In the genomic region with DNA sequence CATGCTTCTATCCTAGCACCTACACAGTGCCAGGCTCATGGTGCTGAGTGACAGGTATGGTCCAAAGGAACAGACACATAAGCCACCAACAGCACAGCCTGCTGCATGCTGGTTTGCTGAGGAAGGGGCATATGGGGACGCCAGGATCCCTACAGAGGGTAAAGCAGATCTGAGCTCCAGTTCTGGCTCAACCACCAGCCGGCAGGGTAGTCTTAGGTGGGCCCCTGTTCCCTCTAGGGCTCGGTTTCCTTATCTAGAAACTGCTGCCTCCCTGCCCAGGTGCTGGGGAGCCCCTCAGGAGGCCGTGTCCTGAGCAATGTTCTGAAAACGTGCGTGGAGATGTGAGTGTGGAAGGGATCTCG, we compare ENCODE assay signal across 9 cellular contexts. TPM values are rescaled to one million over a fixed set of nuclear protein-coding genes. Genes with fewer than 3 reads are reported as not detected.
DNase-seq lines count a peak whose midpoint lies in the region; ATAC-seq, FAIRE-seq and TF ChIP-seq lines count a peak whose summit lies in the region.
"Had no signal": no experiment of that assay in that cellular context is flagged by ENCODE, and none has a peak within 500 bp of the region (broad histone marks: within the 10 kb centered on the region; RNA-seq: fewer than 3 reads in every experiment).

No MANE protein-coding gene starts in this region.

- H3F3A ChIP-seq in PC-3 (ENCODE audit: low read length, unreplicated experiment) = no peaks in the 10 kb centered on the region

- no peak; the same call in 2 of the 3 replicates for ATAC-seq in GM12878
- ATAC-seq in lower lobe of right lung = no peak
- no peak for ATAC-seq in HG02884 (IDR thresholded peaks at IDR 0.05; ENCODE audit: unreplicated experiment)
- no peak for ATAC-seq in PC-3
- no peak for ATAC-seq in effector memory CD8-positive, alpha-beta T cell (replicated peaks)

- H3K27ac ChIP-seq in GM12878 (ENCODE audit: control insufficient read depth, insufficient read depth) = no peak overlapping the region
- peak overlapping the region; percentile 78 for H3K27ac ChIP-seq in lower lobe of right lung
- H3K27ac ChIP-seq in substantia nigra (ENCODE audit: low read depth, low read length, poor library complexity, severe bottlenecking) = peak overlapping the region; percentile 97
- no peak overlapping the region for H3K27ac ChIP-seq in PC-3 (ENCODE audit: low read length)

- no peak for TF ChIP-seq POLR2A in GM12878 (IDR thresholded peaks at IDR 0.05; ENCODE audit: low read depth, low read length)

- CTCF ChIA-PET in GM12878 (lab: Yijun Ruan, JAX) = interaction anchor here (1.2 to 5.9 kb wide), 9 partner anchors 14 to 238 kb away, joined by 3 to 23 read pairs (median 4); no protein-coding TSS in a partner anchor
- CTCF ChIA-PET in PC-3 (lab: Charles Lee) = no interaction called here

- H3K27me3 ChIP-seq in GM12878 (replicated peaks in 1 of 2; ENCODE audit: control insufficient read depth in 2 of 2, insufficient read depth in 2 of 2, low read length in 1 of 2) = peaks cover 0 to 1% of the 10 kb centered on the region in 2 experiments; a peak in 2 of 4 replicates
- H3K27me3 ChIP-seq in lower lobe of right lung (ENCODE audit: low read depth) = no peaks in the 10 kb centered on the region
- H3K27me3 ChIP-seq in PC-3 (ENCODE audit: low read length) = no peaks in the 10 kb centered on the region

- H3K9me3 ChIP-seq in GM12878 (replicated peaks; ENCODE audit: control insufficient read depth, insufficient read depth, low read length) (no peaks in the 10 kb centered on the region; the same call in 2 of the 3 replicates), lower lobe of right lung (no peaks in the 10 kb centered on the region), PC-3 (ENCODE audit: low read length) (no peaks in the 10 kb centered on the region)

- H2AFZ ChIP-seq in GM12878 (ENCODE audit: control insufficient read depth, low read depth, low read length) (no peak overlapping the region), PC-3 (ENCODE audit: low read length) (no peak overlapping the region)

- H3K36me3 ChIP-seq in GM12878 (ENCODE audit: control insufficient read depth in 2 of 2, insufficient read depth in 2 of 2, low read length in 1 of 2) (no peaks in the 10 kb centered on the region), lower lobe of right lung (peaks cover 69% of the 10 kb centered on the region), PC-3 (ENCODE audit: low read depth, low read length) (peaks cover 26% of the 10 kb centered on the region)

- TF ChIP-seq EP300 in GM12878 (IDR thresholded peaks at IDR 0.05; ENCODE audit: borderline replicate concordance in 1 of 2, control insufficient read depth in 1 of 2, low read depth in 2 of 2, low read length in 2 of 2) = no peak

- no peaks in the 10 kb centered on the region for H3K36me3 Mint-ChIP-seq in IgD-negative memory B cell
- H3K36me3 Mint-ChIP-seq in effector memory CD8-positive, alpha-beta T cell (ENCODE audit: insufficient read depth) = peaks cover 3% of the 10 kb centered on the region
- no peaks in the 10 kb centered on the region for H3K36me3 Mint-ChIP-seq in T-helper 2 cell treated with Interferon-gamma antibody and Interleukin-4, amounts not matched to agents 5 μg/mL and 100 μg/mL, for 36 hours (ENCODE audit: low read depth)

- H3K27ac Mint-ChIP-seq in IgD-negative memory B cell = peak overlapping the region in 1 of 3 donors; percentile 47
- H3K27ac Mint-ChIP-seq in effector memory CD8-positive, alpha-beta T cell = no peak overlapping the region
- H3K27ac Mint-ChIP-seq in T-helper 2 cell treated with Interferon-gamma antibody and Interleukin-4, amounts not matched to agents 5 μg/mL and 100 μg/mL, for 36 hours = no peak overlapping the region

- TF ChIP-seq RAD21 in GM12878 (IDR thresholded peaks at IDR 0.05; ENCODE audit: insufficient read depth, low read depth, low read length) = no peak

- H3K79me2 ChIP-seq in GM12878 (ENCODE audit: control insufficient read depth, insufficient read depth, low read length) (no peaks in the 10 kb centered on the region), PC-3 (ENCODE audit: low read length) (peaks cover 4% of the 10 kb centered on the region; the same call in 1 of the 2 replicates)

- TF ChIP-seq CTCF in GM12878 (IDR thresholded peaks at IDR 0.05 in 2 of 3, conservative IDR thresholded peaks at IDR 0.05 in 1 of 3; ENCODE audit: control insufficient read depth in 2 of 3, extremely low read depth in 1 of 3, insufficient read depth in 1 of 3, low read depth in 3 of 3, low read length in 3 of 3) (no peak), lower lobe of right lung (IDR thresholded peaks at IDR 0.05) (no peak), PC-3 (conservative IDR thresholded peaks at IDR 0.05; ENCODE audit: low read depth, low read length) (no peak)

- BruUV-seq in GM12878 (replicated peaks; lab: Mats Ljungman, UMichigan) (no TSS peak), PC-3 (replicated peaks; lab: Mats Ljungman, UMichigan) (no TSS peak)

- peak overlapping the region in 3 of 4 donors; percentile 47 to 50 (median 48) for H3K4me3 Mint-ChIP-seq in IgD-negative memory B cell
- peak overlapping the region in 1 of 2 donors; percentile 47 for H3K4me3 Mint-ChIP-seq in effector memory CD8-positive, alpha-beta T cell
- H3K4me3 Mint-ChIP-seq in T-helper 2 cell treated with Interferon-gamma antibody and Interleukin-4, amounts not matched to agents 5 μg/mL and 100 μg/mL, for 36 hours = no peak overlapping the region

- H3K4me2 ChIP-seq in GM12878 (ENCODE audit: control insufficient read depth, insufficient read depth) (peak overlapping the region; percentile 14; the same call in 1 of the 2 replicates), PC-3 (ENCODE audit: low read length) (no peak overlapping the region)

- POLR2A ChIA-PET in GM12878 (lab: Charles Lee) (interaction anchor here (1.0 to 1.3 kb wide), 2 partner anchors 28 to 134 kb away, joined by 3 read pairs; a partner anchor contains a TSS), PC-3 (lab: Charles Lee; ENCODE audit: unreplicated experiment) (no interaction called here)

- no peak overlapping the region for H3K4me3 ChIP-seq in GM12878
- peak overlapping the region; percentile 28 for H3K4me3 ChIP-seq in lower lobe of right lung
- H3K4me3 ChIP-seq in PC-3 (ENCODE audit: low read length) = no peak overlapping the region

- H3K9me3 Mint-ChIP-seq in IgD-negative memory B cell = peaks cover 0 to 1% (median 0%) of the 10 kb centered on the region in 3 donors
- no peaks in the 10 kb centered on the region for H3K9me3 Mint-ChIP-seq in effector memory CD8-positive, alpha-beta T cell
- H3K9me3 Mint-ChIP-seq in T-helper 2 cell treated with Interferon-gamma antibody and Interleukin-4, amounts not matched to agents 5 μg/mL and 100 μg/mL, for 36 hours = no peaks in the 10 kb centered on the region

- intact Hi-C loops in GM12878 (cut with micrococcal nuclease; ENCODE audit: unreplicated experiment) = no loop called here
- intact Hi-C loops in lower lobe of right lung (cut with DNase I) = no loop called here
- intact Hi-C loops in PC-3 (cut with micrococcal nuclease) = loop anchor here (2.0 kb wide), 1 partner anchor 61 kb away; no protein-coding TSS in a partner anchor

- H3K4me1 Mint-ChIP-seq in IgD-negative memory B cell = peaks cover 0 to 14% (median 13%) of the 10 kb centered on the region in 3 donors
- H3K4me1 Mint-ChIP-seq in effector memory CD8-positive, alpha-beta T cell (ENCODE audit: low read depth in 2 of 2) = peaks cover 0 to 4% of the 10 kb centered on the region in 2 donors
- H3K4me1 Mint-ChIP-seq in T-helper 2 cell treated with Interferon-gamma antibody and Interleukin-4, amounts not matched to agents 5 μg/mL and 100 μg/mL, for 36 hours (ENCODE audit: low read depth) = peaks cover 2% of the 10 kb centered on the region

- DNase-seq in GM12878 (ENCODE audit: low read depth, low spot score) (no peak), lower lobe of right lung (no peak), substantia nigra (lab: John Stamatoyannopoulos, UW) (no peak), PC-3 (no peak)
- DNase-seq in effector memory CD8-positive, alpha-beta T cell = no peak
- no peak for DNase-seq in T-helper 2 cell treated with Interferon-gamma antibody and Interleukin-4, amounts not matched to agents 5 μg/mL and 100 μg/mL, for 36 hours (ENCODE audit: low spot score)
- DNase-seq: Karpas-422 had no signal

- RAD21 ChIA-PET in GM12878 (lab: Charles Lee; ENCODE audit: unreplicated experiment) = interaction anchor here (0.7 to 1.6 kb wide), 2 partner anchors 14 to 127 kb away, joined by 3 to 8 read pairs; no protein-coding TSS in a partner anchor

- SMC1A ChIA-PET in GM12878 (lab: Charles Lee; ENCODE audit: uncharacterized antibody, unreplicated experiment) = interaction anchor here (0.9 to 1.0 kb wide), 4 partner anchors 15 to 176 kb away, joined by 3 to 5 read pairs (median 3); no protein-coding TSS in a partner anchor

- peaks cover 44% of the 10 kb centered on the region for H3K27me3 Mint-ChIP-seq in IgD-negative memory B cell
- H3K27me3 Mint-ChIP-seq in effector memory CD8-positive, alpha-beta T cell = peaks cover 49 to 84% of the 10 kb centered on the region in 2 donors
- H3K27me3 Mint-ChIP-seq in T-helper 2 cell treated with Interferon-gamma antibody and Interleukin-4, amounts not matched to agents 5 μg/mL and 100 μg/mL, for 36 hours (ENCODE audit: low read depth) = peaks cover 9% of the 10 kb centered on the region

- no peaks in the 10 kb centered on the region for H3K9me2 ChIP-seq in PC-3 (replicated peaks; ENCODE audit: low read length)

- no peak for FAIRE-seq in GM12878 (lab: Jason Lieb, UNC)

- in situ Hi-C loops in GM12878 (cut with MboI) = no loop called here

- 9% methylated on average over 7 of the region's 7 CpGs for WGBS in GM12878 (ENCODE audit: insufficient coverage, insufficient replicate concordance, low lambda C conversion rate, missing lambda C conversion rate)

- H3K4me1 ChIP-seq in GM12878 (ENCODE audit: control insufficient read depth, insufficient read depth, low read length) (peaks cover 10% of the 10 kb centered on the region), lower lobe of right lung (peaks cover 48% of the 10 kb centered on the region), PC-3 (ENCODE audit: insufficient read depth, low read length) (peaks cover 70% of the 10 kb centered on the region)

- H4K20me1 ChIP-seq in GM12878 (ENCODE audit: control insufficient read depth, insufficient read depth) = no peaks in the 10 kb centered on the region
- H4K20me1 ChIP-seq in PC-3 (ENCODE audit: low read length) = no peaks in the 10 kb centered on the region

- no peak overlapping the region for H3K9ac ChIP-seq in GM12878 (ENCODE audit: control insufficient read depth, insufficient read depth, low read length)
- H3K9ac ChIP-seq in PC-3 (ENCODE audit: low read length) = no peak overlapping the region

RNA-seq across cellular contexts. Expression of a gene that starts 24.2 kb away (rescaled TPM):
- polyA plus RNA-seq in IgD-negative memory B cell = 42.9 TPM
- 29.8 and 30.2 TPM in 2 replicates for total RNA-seq in GM12878 (2013; cell fraction: nucleolus; rRNA removed)
- total RNA-seq in GM12878 (2014; rRNA removed) = 52.0 and 65.3 TPM in 2 replicates
- 74.9 and 87.0 TPM in 2 replicates for total RNA-seq in GM12878 (2014; rRNA removed; fragmentation: Illumina TruSeq; extraction: Trizol)
- 69.0 and 76.8 TPM in 2 replicates for total RNA-seq in GM12878 (2021)
- polyA plus RNA-seq in GM12878 (2011; ENCODE audit: low read depth) = 41.5 TPM
- polyA plus RNA-seq in GM12878 (2011; rRNA removed) = 76.8 and 84.7 TPM in 2 replicates
- 40.3 and 58.5 TPM in 2 replicates for polyA plus RNA-seq in GM12878 (2011; cell fraction: cytosol; rRNA removed)
- polyA plus RNA-seq in GM12878 (2011; cell fraction: nucleus; rRNA removed) = 32.9 and 47.2 TPM in 2 replicates
- 41.4 and 49.7 TPM in 2 replicates for polyA plus RNA-seq in GM12878 (2012)
- 51.8 and 75.0 TPM in 2 replicates for polyA plus RNA-seq in GM12878 (2014; fragmentation: Illumina TruSeq; extraction: Trizol)
- 100 to 1,000 TPM; 186 to 237 TPM for polyA plus RNA-seq in GM12878 (2014; fragmentation: Nextera tagmentation; extraction: Ambion mirVana)
- polyA plus RNA-seq in GM12878 (2014; rRNA removed) = 88.9 and 95.3 TPM in 2 replicates
- 100 to 1,000 TPM; 116 to 120 TPM for polyA plus RNA-seq in GM12878 (2016; fragmentation: Nextera tagmentation; extraction: Ambion mirVana)
- polyA minus RNA-seq in GM12878 (2011; rRNA and poly(A)+ RNA removed) = 18.6 and 25.4 TPM in 2 replicates
- polyA minus RNA-seq in GM12878 (2011; cell fraction: cytosol; rRNA and poly(A)+ RNA removed) = 5.7 and 8.6 TPM in 2 replicates
- 13.5 and 23.5 TPM in 2 replicates for polyA minus RNA-seq in GM12878 (2011; cell fraction: nucleus; rRNA and poly(A)+ RNA removed)
- 35.4 TPM for total RNA-seq in lower lobe of right lung
- total RNA-seq in PC-3 (2014; rRNA removed) = 63.9 and 97.5 TPM in 2 replicates

Comparison
In these comparisons a context has a peak if more than half of its experiments do, and no peak if none do; other contexts are left out.
1. H3K27ac ChIP-seq: peak in lower lobe of right lung (single experiment) and substantia nigra (single experiment); none in GM12878 (single experiment) and PC-3 (single experiment).